In genomic region chr17:1559047-1559742, GRCh38 we compare ENCODE assay signal across 1 cellular context.
TF ChIP-seq lines count a peak whose summit lies in the region.

No MANE protein-coding gene starts in this region.

TF ChIP-seq in H1, 55 proteins besides CTCF, POLR2A, EP300 and RAD21 (continued from another document):
- TF ChIP-seq EZH2 (IDR thresholded peaks at IDR 0.05; ENCODE audit: low read depth, low read length, severe bottlenecking), result no peak
- TF ChIP-seq TBP (IDR thresholded peaks at IDR 0.05; ENCODE audit: low read depth, low read length), result no peak
- TF ChIP-seq, protein P1, sequence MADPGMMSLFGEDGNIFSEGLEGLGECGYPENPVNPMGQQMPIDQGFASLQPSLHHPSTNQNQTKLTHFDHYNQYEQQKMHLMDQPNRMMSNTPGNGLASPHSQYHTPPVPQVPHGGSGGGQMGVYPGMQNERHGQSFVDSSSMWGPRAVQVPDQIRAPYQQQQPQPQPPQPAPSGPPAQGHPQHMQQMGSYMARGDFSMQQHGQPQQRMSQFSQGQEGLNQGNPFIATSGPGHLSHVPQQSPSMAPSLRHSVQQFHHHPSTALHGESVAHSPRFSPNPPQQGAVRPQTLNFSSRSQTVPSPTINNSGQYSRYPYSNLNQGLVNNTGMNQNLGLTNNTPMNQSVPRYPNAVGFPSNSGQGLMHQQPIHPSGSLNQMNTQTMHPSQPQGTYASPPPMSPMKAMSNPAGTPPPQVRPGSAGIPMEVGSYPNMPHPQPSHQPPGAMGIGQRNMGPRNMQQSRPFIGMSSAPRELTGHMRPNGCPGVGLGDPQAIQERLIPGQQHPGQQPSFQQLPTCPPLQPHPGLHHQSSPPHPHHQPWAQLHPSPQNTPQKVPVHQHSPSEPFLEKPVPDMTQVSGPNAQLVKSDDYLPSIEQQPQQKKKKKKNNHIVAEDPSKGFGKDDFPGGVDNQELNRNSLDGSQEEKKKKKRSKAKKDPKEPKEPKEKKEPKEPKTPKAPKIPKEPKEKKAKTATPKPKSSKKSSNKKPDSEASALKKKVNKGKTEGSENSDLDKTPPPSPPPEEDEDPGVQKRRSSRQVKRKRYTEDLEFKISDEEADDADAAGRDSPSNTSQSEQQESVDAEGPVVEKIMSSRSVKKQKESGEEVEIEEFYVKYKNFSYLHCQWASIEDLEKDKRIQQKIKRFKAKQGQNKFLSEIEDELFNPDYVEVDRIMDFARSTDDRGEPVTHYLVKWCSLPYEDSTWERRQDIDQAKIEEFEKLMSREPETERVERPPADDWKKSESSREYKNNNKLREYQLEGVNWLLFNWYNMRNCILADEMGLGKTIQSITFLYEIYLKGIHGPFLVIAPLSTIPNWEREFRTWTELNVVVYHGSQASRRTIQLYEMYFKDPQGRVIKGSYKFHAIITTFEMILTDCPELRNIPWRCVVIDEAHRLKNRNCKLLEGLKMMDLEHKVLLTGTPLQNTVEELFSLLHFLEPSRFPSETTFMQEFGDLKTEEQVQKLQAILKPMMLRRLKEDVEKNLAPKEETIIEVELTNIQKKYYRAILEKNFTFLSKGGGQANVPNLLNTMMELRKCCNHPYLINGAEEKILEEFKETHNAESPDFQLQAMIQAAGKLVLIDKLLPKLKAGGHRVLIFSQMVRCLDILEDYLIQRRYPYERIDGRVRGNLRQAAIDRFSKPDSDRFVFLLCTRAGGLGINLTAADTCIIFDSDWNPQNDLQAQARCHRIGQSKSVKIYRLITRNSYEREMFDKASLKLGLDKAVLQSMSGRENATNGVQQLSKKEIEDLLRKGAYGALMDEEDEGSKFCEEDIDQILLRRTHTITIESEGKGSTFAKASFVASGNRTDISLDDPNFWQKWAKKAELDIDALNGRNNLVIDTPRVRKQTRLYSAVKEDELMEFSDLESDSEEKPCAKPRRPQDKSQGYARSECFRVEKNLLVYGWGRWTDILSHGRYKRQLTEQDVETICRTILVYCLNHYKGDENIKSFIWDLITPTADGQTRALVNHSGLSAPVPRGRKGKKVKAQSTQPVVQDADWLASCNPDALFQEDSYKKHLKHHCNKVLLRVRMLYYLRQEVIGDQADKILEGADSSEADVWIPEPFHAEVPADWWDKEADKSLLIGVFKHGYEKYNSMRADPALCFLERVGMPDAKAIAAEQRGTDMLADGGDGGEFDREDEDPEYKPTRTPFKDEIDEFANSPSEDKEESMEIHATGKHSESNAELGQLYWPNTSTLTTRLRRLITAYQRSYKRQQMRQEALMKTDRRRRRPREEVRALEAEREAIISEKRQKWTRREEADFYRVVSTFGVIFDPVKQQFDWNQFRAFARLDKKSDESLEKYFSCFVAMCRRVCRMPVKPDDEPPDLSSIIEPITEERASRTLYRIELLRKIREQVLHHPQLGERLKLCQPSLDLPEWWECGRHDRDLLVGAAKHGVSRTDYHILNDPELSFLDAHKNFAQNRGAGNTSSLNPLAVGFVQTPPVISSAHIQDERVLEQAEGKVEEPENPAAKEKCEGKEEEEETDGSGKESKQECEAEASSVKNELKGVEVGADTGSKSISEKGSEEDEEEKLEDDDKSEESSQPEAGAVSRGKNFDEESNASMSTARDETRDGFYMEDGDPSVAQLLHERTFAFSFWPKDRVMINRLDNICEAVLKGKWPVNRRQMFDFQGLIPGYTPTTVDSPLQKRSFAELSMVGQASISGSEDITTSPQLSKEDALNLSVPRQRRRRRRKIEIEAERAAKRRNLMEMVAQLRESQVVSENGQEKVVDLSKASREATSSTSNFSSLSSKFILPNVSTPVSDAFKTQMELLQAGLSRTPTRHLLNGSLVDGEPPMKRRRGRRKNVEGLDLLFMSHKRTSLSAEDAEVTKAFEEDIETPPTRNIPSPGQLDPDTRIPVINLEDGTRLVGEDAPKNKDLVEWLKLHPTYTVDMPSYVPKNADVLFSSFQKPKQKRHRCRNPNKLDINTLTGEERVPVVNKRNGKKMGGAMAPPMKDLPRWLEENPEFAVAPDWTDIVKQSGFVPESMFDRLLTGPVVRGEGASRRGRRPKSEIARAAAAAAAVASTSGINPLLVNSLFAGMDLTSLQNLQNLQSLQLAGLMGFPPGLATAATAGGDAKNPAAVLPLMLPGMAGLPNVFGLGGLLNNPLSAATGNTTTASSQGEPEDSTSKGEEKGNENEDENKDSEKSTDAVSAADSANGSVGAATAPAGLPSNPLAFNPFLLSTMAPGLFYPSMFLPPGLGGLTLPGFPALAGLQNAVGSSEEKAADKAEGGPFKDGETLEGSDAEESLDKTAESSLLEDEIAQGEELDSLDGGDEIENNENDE (IDR thresholded peaks at IDR 0.05; ENCODE audit: insufficient replicate concordance, low read length), result no peak
- no peak for TF ChIP-seq MAFK (IDR thresholded peaks at IDR 0.05; ENCODE audit: low read depth, low read length)
- TF ChIP-seq SIRT6 (IDR thresholded peaks at IDR 0.05; ENCODE audit: low read length), result no peak
- TF ChIP-seq, protein P2, sequence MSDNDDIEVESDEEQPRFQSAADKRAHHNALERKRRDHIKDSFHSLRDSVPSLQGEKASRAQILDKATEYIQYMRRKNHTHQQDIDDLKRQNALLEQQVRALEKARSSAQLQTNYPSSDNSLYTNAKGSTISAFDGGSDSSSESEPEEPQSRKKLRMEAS (IDR thresholded peaks at IDR 0.05), result no peak
- no peak for TF ChIP-seq KDM4A (IDR thresholded peaks at IDR 0.05; ENCODE audit: low read depth, low read length, severe bottlenecking)
- TF ChIP-seq BRCA1 (IDR thresholded peaks at IDR 0.05; ENCODE audit: low read depth, low read length), result no peak
- no peak for TF ChIP-seq RNF2 (IDR thresholded peaks at IDR 0.05; ENCODE audit: borderline replicate concordance, low read depth, low read length, missing control alignments, poor library complexity, severe bottlenecking)
- no peak for TF ChIP-seq TAF1 (IDR thresholded peaks at IDR 0.05; ENCODE audit: low read depth, low read length)
- TF ChIP-seq SRF (IDR thresholded peaks at IDR 0.05; ENCODE audit: low read depth, low read length), result no peak
- TF ChIP-seq JUN (IDR thresholded peaks at IDR 0.05; ENCODE audit: low read depth, low read length), result no peak
- TF ChIP-seq SP2 (IDR thresholded peaks at IDR 0.05; ENCODE audit: low read length), result no peak
